ENCODE assay signal across 8 cellular contexts in the genomic region with DNA sequence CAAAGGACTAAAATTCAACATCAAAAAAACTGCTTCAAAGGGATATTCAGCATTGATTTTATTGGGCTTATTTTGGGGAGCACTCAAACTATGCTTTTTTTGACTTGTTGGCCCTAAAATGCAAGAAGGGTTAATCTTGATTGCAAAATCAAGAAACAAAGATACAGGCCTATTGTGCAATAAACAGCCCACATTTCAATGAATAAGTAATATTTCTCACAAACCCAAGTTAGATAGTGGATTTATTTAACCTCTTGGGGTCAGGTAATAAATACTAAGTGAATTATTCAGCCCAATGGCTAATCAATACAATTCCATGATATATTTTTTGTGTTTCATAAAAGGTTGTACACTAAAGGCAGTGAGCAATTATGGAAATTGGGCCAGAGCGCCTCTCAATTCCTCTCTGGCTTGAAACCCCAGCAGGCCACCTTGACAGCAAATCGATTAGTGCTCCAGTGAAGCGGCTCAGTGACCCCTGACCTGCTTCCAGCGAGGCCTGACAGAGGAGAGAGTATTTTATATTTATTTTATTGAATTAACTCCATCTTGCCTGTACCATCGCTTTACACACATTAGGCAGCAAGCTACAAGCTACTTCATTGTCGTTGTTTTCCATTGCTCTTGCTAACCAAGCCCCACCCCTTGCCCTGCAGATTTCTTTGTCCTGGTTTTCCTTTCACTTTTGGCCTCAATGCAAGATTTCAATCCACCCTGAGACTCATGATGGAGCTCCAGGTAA.
DNase-seq lines count a peak whose midpoint lies in the region; ATAC-seq and TF ChIP-seq lines count a peak whose summit lies in the region.

No MANE protein-coding gene starts in this region.

- H3K9ac ChIP-seq in Loucy (ENCODE audit: low read depth, low read length, poor library complexity, severe bottlenecking): no peak overlapping the region

- no peaks in the 10 kb centered on the region for H4K20me1 ChIP-seq in Loucy (ENCODE audit: insufficient read depth, low read length, poor library complexity, severe bottlenecking)

- no peaks in the 10 kb centered on the region for H3K9me3 ChIP-seq in Loucy (ENCODE audit: insufficient read depth, low read depth, low read length)

- TF ChIP-seq CTCF in GM06990 (IDR thresholded peaks at IDR 0.05; ENCODE audit: insufficient read depth, low read length, poor library complexity, severe bottlenecking): no peak
- no peak for TF ChIP-seq CTCF in Loucy (conservative IDR thresholded peaks at IDR 0.05; ENCODE audit: low read length)

- DNase-seq in GM06990 (ENCODE audit: extremely low read depth, insufficient read length): peak; percentile 54
- peak; percentile 20 for DNase-seq in kidney tubule cell (ENCODE audit: low spot score)
- DNase-seq in NCI-H2029 (lab: John Stamatoyannopoulos, UW): no peak
- DNase-seq in activated effector memory CD4-positive, alpha-beta T cell treated with Interleukin-2 at 50 U/mL for 16 hours: no peak
- no peak for DNase-seq in activated CD4-positive, CD25-positive, alpha-beta regulatory T cell (lab: John Stamatoyannopoulos, UW)
- DNase-seq in NCI-H1694 (lab: John Stamatoyannopoulos, UW): no peak

- peak overlapping the region; percentile 62 for H3K4me2 ChIP-seq in Loucy (ENCODE audit: low read depth, low read length, poor library complexity, severe bottlenecking)

- H3K36me3 ChIP-seq in GM06990 (ENCODE audit: control insufficient read depth, insufficient read depth, low read length) (no peaks in the 10 kb centered on the region), Loucy (ENCODE audit: insufficient read depth, low read length) (no peaks in the 10 kb centered on the region)

- no peaks in the 10 kb centered on the region for H3F3A ChIP-seq in Loucy (ENCODE audit: low read depth)

- no peaks in the 10 kb centered on the region for H3K9me2 ChIP-seq in Loucy (replicated peaks; ENCODE audit: low read depth, low read length)

- H3K4me3 ChIP-seq in GM06990 (replicated peaks; ENCODE audit: low read depth, low read length) (peak overlapping the region; percentile 38), Loucy (ENCODE audit: low read length, poor library complexity, severe bottlenecking) (peak overlapping the region; percentile 41)

- peak; percentile 82 for ATAC-seq in GM21447 (IDR thresholded peaks at IDR 0.05; ENCODE audit: unreplicated experiment)

- no peak overlapping the region for H2AFZ ChIP-seq in Loucy (ENCODE audit: low read length)

- peaks cover 48% of the 10 kb centered on the region for H3K79me2 ChIP-seq in Loucy (ENCODE audit: insufficient read depth, low read length)

- H3K4me1 ChIP-seq in Loucy (ENCODE audit: insufficient read depth, low read length, poor library complexity, severe bottlenecking): peaks cover 27% of the 10 kb centered on the region

- H3K27me3 ChIP-seq in GM06990 (replicated peaks; ENCODE audit: control insufficient read depth, insufficient read depth, low read length) (no peaks in the 10 kb centered on the region), Loucy (ENCODE audit: insufficient read depth, low read length, poor library complexity, severe bottlenecking) (no peaks in the 10 kb centered on the region)

Comparison
In these comparisons a context has a peak if more than half of its experiments do, and no peak if none do; other contexts are left out.
1. DNase-seq: peak in GM06990 (single experiment) and kidney tubule cell (single experiment); none in NCI-H2029 (single experiment), activated effector memory CD4-positive, alpha-beta T cell treated with Interleukin-2 at 50 U/mL for 16 hours (single experiment), activated CD4-positive, CD25-positive, alpha-beta regulatory T cell (0 of 4) and NCI-H1694 (single experiment).